ENCODE assay signal across 10 cellular contexts in genomic region chr16:3780570-3780969, GRCh38.
A peak's percentile ranks its signal among the peaks of the same experiment; 100 is the strongest.
DNase-seq lines count a peak whose midpoint lies in the region; ATAC-seq, FAIRE-seq and TF ChIP-seq lines count a peak whose summit lies in the region.
"Had no signal": no experiment of that assay in that cellular context is flagged by ENCODE, and none has a peak within 500 bp of the region (broad histone marks: within the 10 kb centered on the region; RNA-seq: fewer than 3 reads in every experiment).

No MANE protein-coding gene starts in this region.

- H4K20me1 ChIP-seq in K562 (replicated peaks; ENCODE audit: control insufficient read depth, insufficient read depth, low read length): no peaks in the 10 kb centered on the region

- POLR2A ChIA-PET in activated CD4-positive, alpha-beta T cell treated with anti-CD3 and anti-CD28 coated beads, Interleukin-2, amount 10 ng/mL, durations not matched to agents 7 days and 5 days (lab: Charles Lee): no interaction called here
- POLR2A ChIA-PET in K562 (lab: Yijun Ruan, JAX): no interaction called here

- TF ChIP-seq EP300 in K562 (IDR thresholded peaks at IDR 0.05; ENCODE audit: low read length): no peak

- H3K4me2 ChIP-seq in K562 (ENCODE audit: insufficient read depth, low read length): no peak overlapping the region

- 77% methylated on average over 6 of the region's 6 CpGs for WGBS in K562 (ENCODE audit: insufficient coverage, low coverage, missing lambda C conversion rate)

- H3K27ac Mint-ChIP-seq in activated CD4-positive, alpha-beta T cell treated with anti-CD3 and anti-CD28 coated beads, Interleukin-2, amount 10 ng/mL, durations not matched to agents 7 days and 5 days: no peak overlapping the region
- H3K27ac Mint-ChIP-seq in osteocyte (ENCODE audit: unreplicated experiment): peak overlapping the region; percentile 18

- H3K9me3 Mint-ChIP-seq in activated CD4-positive, alpha-beta T cell treated with anti-CD3 and anti-CD28 coated beads, Interleukin-2, amount 10 ng/mL, durations not matched to agents 7 days and 5 days: no peaks in the 10 kb centered on the region
- H3K9me3 Mint-ChIP-seq in osteocyte (ENCODE audit: unreplicated experiment): no peaks in the 10 kb centered on the region
- H3K9me3 Mint-ChIP-seq: CD8-positive, alpha-beta memory T cell had no signal

- no peak overlapping the region for H3K4me3 Mint-ChIP-seq in activated CD4-positive, alpha-beta T cell treated with anti-CD3 and anti-CD28 coated beads, Interleukin-2, amount 10 ng/mL, durations not matched to agents 7 days and 5 days
- H3K4me3 Mint-ChIP-seq in osteocyte (ENCODE audit: unreplicated experiment): no peak overlapping the region
- H3K4me3 Mint-ChIP-seq: CD8-positive, alpha-beta memory T cell had no signal

- H3K27me3 Mint-ChIP-seq in activated CD4-positive, alpha-beta T cell treated with anti-CD3 and anti-CD28 coated beads, Interleukin-2, amount 10 ng/mL, durations not matched to agents 7 days and 5 days: no peaks in the 10 kb centered on the region
- H3K27me3 Mint-ChIP-seq in osteocyte (ENCODE audit: unreplicated experiment): no peaks in the 10 kb centered on the region

- intact Hi-C loops in K562 (cut with micrococcal nuclease): loop anchor here (5.0 kb wide), 1 partner anchor 92 kb away; no protein-coding TSS in a partner anchor

- BruUV-seq in K562 (replicated peaks; lab: Mats Ljungman, UMichigan): no TSS peak

- no peak overlapping the region for H3K9ac ChIP-seq in K562 (ENCODE audit: insufficient read depth in 1 of 2, low read depth in 2 of 2, low read length in 2 of 2)

- peaks cover 3% of the 10 kb centered on the region for H3K4me1 Mint-ChIP-seq in activated CD4-positive, alpha-beta T cell treated with anti-CD3 and anti-CD28 coated beads, Interleukin-2, amount 10 ng/mL, durations not matched to agents 7 days and 5 days
- no peaks in the 10 kb centered on the region for H3K4me1 Mint-ChIP-seq in osteocyte (ENCODE audit: unreplicated experiment)

- H3K27me3 ChIP-seq in K562 (ENCODE audit: control insufficient read depth in 2 of 2, insufficient read depth in 2 of 2, low read length in 2 of 2): no peaks in the 10 kb centered on the region

- ATAC-seq in K562: peak; percentile 56
- no peak for ATAC-seq in HG03159 (IDR thresholded peaks at IDR 0.05; ENCODE audit: unreplicated experiment)
- no peak for ATAC-seq in GM21423 (IDR thresholded peaks at IDR 0.05; ENCODE audit: unreplicated experiment)
- no peak for ATAC-seq in GM21529 (IDR thresholded peaks at IDR 0.05; ENCODE audit: unreplicated experiment)

- in situ Hi-C loops in K562 (cut with MboI): no loop called here

- peak; percentile 63 for FAIRE-seq in K562 (lab: Jason Lieb, UNC)

- no peak overlapping the region for H3K27ac ChIP-seq in K562 (ENCODE audit: extremely low read depth, low read depth, low read length)
- H3K27ac ChIP-seq: skin epidermis had no signal

- H3K4me3 ChIP-seq in NB4 (ENCODE audit: low read depth, low read length) (no peak overlapping the region), K562 (no peak overlapping the region)
- H3K4me3 ChIP-seq: skin epidermis had no signal

- peak; percentile 16 for TF ChIP-seq CTCF in NB4 (IDR thresholded peaks at IDR 0.05; ENCODE audit: low read depth, low read length)
- peak in 1 of 3 experiments; percentile 38; a peak in 2 of 6 replicates for TF ChIP-seq CTCF in K562 (IDR thresholded peaks at IDR 0.05 in 2 of 3, conservative IDR thresholded peaks at IDR 0.05 in 1 of 3; ENCODE audit: insufficient read depth in 2 of 3, low read depth in 1 of 3, low read length in 3 of 3)
- TF ChIP-seq CTCF in osteocyte (IDR thresholded peaks at IDR 0.05): peak; percentile 37

- no peaks in the 10 kb centered on the region for H3K79me2 ChIP-seq in K562 (ENCODE audit: control insufficient read depth, insufficient read depth, low read length)

- TF ChIP-seq RAD21 in K562 (CRISPR knock-in tag; conservative IDR thresholded peaks at IDR 0.05 in 1 of 2, IDR thresholded peaks at IDR 0.05 in 1 of 2): peak in 1 of 2 experiments; percentile 53; a peak in 2 of 4 replicates

- H3K36me3 ChIP-seq in K562 (ENCODE audit: control insufficient read depth, insufficient read depth, low read length): peaks cover 60% of the 10 kb centered on the region

- DNase-seq in activated CD4-positive, alpha-beta T cell treated with anti-CD3 and anti-CD28 coated beads, Interleukin-2, amount 10 ng/mL, durations not matched to agents 7 days and 5 days: peak; percentile 57
- no peak for DNase-seq in activated CD4-positive, alpha-beta T cell treated with anti-CD3 and anti-CD28 coated beads, Interleukin-2, amount 50 U/mL, for 1 hour
- DNase-seq in NB4 (ENCODE audit: low read depth) (peak; percentile 56), K562 (ENCODE audit: extremely low read depth in 1 of 4, low spot score in 3 of 4) (peak in 1 of 4 experiments; percentile 23), osteocyte (ENCODE audit: extremely low spot score, unreplicated experiment) (no peak)

- peaks cover 56% of the 10 kb centered on the region for H3K36me3 Mint-ChIP-seq in activated CD4-positive, alpha-beta T cell treated with anti-CD3 and anti-CD28 coated beads, Interleukin-2, amount 10 ng/mL, durations not matched to agents 7 days and 5 days (ENCODE audit: low read depth)
- peaks cover 41% of the 10 kb centered on the region for H3K36me3 Mint-ChIP-seq in osteocyte (ENCODE audit: unreplicated experiment)

- H3K4me1 ChIP-seq in K562 (replicated peaks in 1 of 2; ENCODE audit: control insufficient read depth in 2 of 2, insufficient read depth in 2 of 2, low read length in 2 of 2): peaks cover 0 to 3% of the 10 kb centered on the region in 2 experiments; a peak in 1 of 5 replicates

- H3K9me3 ChIP-seq in K562 (replicated peaks; ENCODE audit: control insufficient read depth, insufficient read depth, low read depth, low read length): no peaks in the 10 kb centered on the region

- H2AFZ ChIP-seq in K562 (ENCODE audit: low read depth, low read length): no peak overlapping the region

- no peaks in the 10 kb centered on the region for H3K9me1 ChIP-seq in K562 (ENCODE audit: control insufficient read depth, insufficient read depth, low read length)

- TF ChIP-seq POLR2A in NB4 (IDR thresholded peaks at IDR 0.05; ENCODE audit: extremely low read depth, insufficient read length) (no peak), K562 (conservative IDR thresholded peaks at IDR 0.05) (no peak)

- CTCF ChIA-PET in activated CD4-positive, alpha-beta T cell treated with anti-CD3 and anti-CD28 coated beads, Interleukin-2, amount 10 ng/mL, durations not matched to agents 7 days and 5 days (lab: Charles Lee): interaction anchor here (0.9 to 1.2 kb wide), 2 partner anchors 11 to 260 kb away, joined by 4 to 5 read pairs; no protein-coding TSS in a partner anchor
- CTCF ChIA-PET in K562 (lab: Yijun Ruan, JAX; ENCODE audit: low intra/inter-chr PET ratio): interaction anchor here (0.6 kb wide), 1 partner anchor 100 kb away, joined by 3 read pairs; no protein-coding TSS in a partner anchor

TF ChIP-seq in K562, 482 proteins besides CTCF, POLR2A, EP300 and RAD21:
- TF ChIP-seq ZNF384 (IDR thresholded peaks at IDR 0.05; ENCODE audit: low read depth, low read length) (no peak), HNRNPH1 (optimal IDR thresholded peaks at IDR 0.05; ENCODE audit: low read depth, low read length) (no peak), NFE2L1 (tag; IDR thresholded peaks at IDR 0.05; ENCODE audit: borderline replicate concordance, low read depth) (no peak), POLR2AphosphoS5 (IDR thresholded peaks at IDR 0.05; ENCODE audit: control insufficient read depth, insufficient read depth, low read depth, low read length) (no peak), DMBX1 (CRISPR knock-in tag; IDR thresholded peaks at IDR 0.05; ENCODE audit: borderline replicate concordance) (no peak), THRAP3 (IDR thresholded peaks at IDR 0.05; ENCODE audit: borderline replicate concordance) (no peak), FOXO4 (CRISPR knock-in tag; IDR thresholded peaks at IDR 0.05) (no peak), ZNF274 (IDR thresholded peaks at IDR 0.05; ENCODE audit: borderline replicate concordance, low read depth, low read length) (no peak), XRCC4 (IDR thresholded peaks at IDR 0.05; ENCODE audit: extremely low read depth, insufficient read depth, insufficient read length) (no peak), NCOA1 (IDR thresholded peaks at IDR 0.05; ENCODE audit: low read depth) (no peak), MTA3 (IDR thresholded peaks at IDR 0.05; ENCODE audit: borderline replicate concordance) (no peak), CBX3 (IDR thresholded peaks at IDR 0.05; ENCODE audit: borderline replicate concordance in 1 of 2, low read length in 2 of 2) (no peak), ZNF668 (CRISPR knock-in tag; IDR thresholded peaks at IDR 0.05) (no peak), YY1 (IDR thresholded peaks at IDR 0.05; ENCODE audit: borderline replicate concordance in 1 of 3, control insufficient read depth in 1 of 3, extremely low read depth in 1 of 3, insufficient read depth in 3 of 3, insufficient read length in 1 of 3, insufficient replicate concordance in 2 of 3, low read depth in 1 of 3, low read length in 2 of 3) (no peak), CHD4 (IDR thresholded peaks at IDR 0.05; ENCODE audit: insufficient read depth, insufficient replicate concordance, low read depth, low read length, poor library complexity, severe bottlenecking) (no peak), KDM1A (IDR thresholded peaks at IDR 0.05) (no peak)

Comparison
In these comparisons a context has a peak if more than half of its experiments do, and no peak if none do; other contexts are left out.
1. DNase-seq: peak in activated CD4-positive, alpha-beta T cell treated with anti-CD3 and anti-CD28 coated beads, Interleukin-2, amount 10 ng/mL, durations not matched to agents 7 days and 5 days (single experiment) and NB4 (single experiment); none in activated CD4-positive, alpha-beta T cell treated with anti-CD3 and anti-CD28 coated beads, Interleukin-2, amount 50 U/mL, for 1 hour (single experiment) and osteocyte (single experiment).